In the genomic region with DNA sequence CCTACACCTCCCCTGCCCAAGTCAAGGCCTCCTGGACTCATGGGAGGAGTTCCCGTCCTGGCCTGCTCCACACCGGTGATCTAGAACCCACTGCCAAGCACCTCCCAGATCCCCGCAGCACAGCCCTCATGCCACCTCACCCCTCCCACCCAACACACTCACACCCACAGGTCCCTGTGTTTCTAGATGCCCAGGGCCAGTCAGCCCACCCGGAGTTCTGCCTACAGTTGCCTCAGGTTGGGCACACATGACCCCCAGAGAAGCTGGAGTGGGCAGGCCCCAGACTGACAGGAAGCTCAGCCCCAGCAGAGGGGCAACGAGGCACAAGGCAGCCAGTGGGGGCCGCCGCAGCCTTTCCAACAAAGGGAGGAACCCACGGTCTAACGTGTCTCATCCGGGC, we compare ENCODE assay signal across 2 cellular contexts.
TF ChIP-seq lines count a peak whose summit lies in the region.

No MANE protein-coding gene starts in this region.

TF ChIP-seq in GM23338, 12 proteins besides CTCF, POLR2A, EP300 and RAD21 (continued from another document):
- TF ChIP-seq, protein P1, sequence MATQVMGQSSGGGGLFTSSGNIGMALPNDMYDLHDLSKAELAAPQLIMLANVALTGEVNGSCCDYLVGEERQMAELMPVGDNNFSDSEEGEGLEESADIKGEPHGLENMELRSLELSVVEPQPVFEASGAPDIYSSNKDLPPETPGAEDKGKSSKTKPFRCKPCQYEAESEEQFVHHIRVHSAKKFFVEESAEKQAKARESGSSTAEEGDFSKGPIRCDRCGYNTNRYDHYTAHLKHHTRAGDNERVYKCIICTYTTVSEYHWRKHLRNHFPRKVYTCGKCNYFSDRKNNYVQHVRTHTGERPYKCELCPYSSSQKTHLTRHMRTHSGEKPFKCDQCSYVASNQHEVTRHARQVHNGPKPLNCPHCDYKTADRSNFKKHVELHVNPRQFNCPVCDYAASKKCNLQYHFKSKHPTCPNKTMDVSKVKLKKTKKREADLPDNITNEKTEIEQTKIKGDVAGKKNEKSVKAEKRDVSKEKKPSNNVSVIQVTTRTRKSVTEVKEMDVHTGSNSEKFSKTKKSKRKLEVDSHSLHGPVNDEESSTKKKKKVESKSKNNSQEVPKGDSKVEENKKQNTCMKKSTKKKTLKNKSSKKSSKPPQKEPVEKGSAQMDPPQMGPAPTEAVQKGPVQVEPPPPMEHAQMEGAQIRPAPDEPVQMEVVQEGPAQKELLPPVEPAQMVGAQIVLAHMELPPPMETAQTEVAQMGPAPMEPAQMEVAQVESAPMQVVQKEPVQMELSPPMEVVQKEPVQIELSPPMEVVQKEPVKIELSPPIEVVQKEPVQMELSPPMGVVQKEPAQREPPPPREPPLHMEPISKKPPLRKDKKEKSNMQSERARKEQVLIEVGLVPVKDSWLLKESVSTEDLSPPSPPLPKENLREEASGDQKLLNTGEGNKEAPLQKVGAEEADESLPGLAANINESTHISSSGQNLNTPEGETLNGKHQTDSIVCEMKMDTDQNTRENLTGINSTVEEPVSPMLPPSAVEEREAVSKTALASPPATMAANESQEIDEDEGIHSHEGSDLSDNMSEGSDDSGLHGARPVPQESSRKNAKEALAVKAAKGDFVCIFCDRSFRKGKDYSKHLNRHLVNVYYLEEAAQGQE (IDR thresholded peaks at IDR 0.05; ENCODE audit: unreplicated experiment) = no peak

TF ChIP-seq in HepG2, 621 proteins besides CTCF, POLR2A, EP300 and RAD21 (continued from another document and continues in another):
- TF ChIP-seq RARA (CRISPR knock-in tag; IDR thresholded peaks at IDR 0.05) = no peak
- no peak for TF ChIP-seq JDP2 (CRISPR knock-in tag; IDR thresholded peaks at IDR 0.05; ENCODE audit: borderline replicate concordance)
- TF ChIP-seq, protein P2, sequence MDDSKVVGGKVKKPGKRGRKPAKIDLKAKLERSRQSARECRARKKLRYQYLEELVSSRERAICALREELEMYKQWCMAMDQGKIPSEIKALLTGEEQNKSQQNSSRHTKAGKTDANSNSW (CRISPR knock-in tag; IDR thresholded peaks at IDR 0.05; ENCODE audit: borderline replicate concordance) = no peak
- TF ChIP-seq SMC3 (IDR thresholded peaks at IDR 0.05; ENCODE audit: low read length) = no peak
- TF ChIP-seq SCMH1 (CRISPR knock-in tag; IDR thresholded peaks at IDR 0.05; ENCODE audit: borderline replicate concordance) = no peak
- TF ChIP-seq ZNF792 (CRISPR knock-in tag; IDR thresholded peaks at IDR 0.05) = no peak
- TF ChIP-seq DNMT3B (CRISPR knock-in tag; conservative IDR thresholded peaks at IDR 0.05) = no peak
- no peak for TF ChIP-seq ARID4A (CRISPR knock-in tag; IDR thresholded peaks at IDR 0.05; ENCODE audit: borderline replicate concordance)
- no peak for TF ChIP-seq NFE2 (CRISPR knock-in tag; IDR thresholded peaks at IDR 0.05)
- TF ChIP-seq ZNF558 (CRISPR knock-in tag; IDR thresholded peaks at IDR 0.05; ENCODE audit: borderline replicate concordance) = no peak
- TF ChIP-seq RBM22 (optimal IDR thresholded peaks at IDR 0.05; ENCODE audit: low read length) = peak; percentile 25
- no peak for TF ChIP-seq ZNF678 (CRISPR knock-in tag; IDR thresholded peaks at IDR 0.05)
- no peak for TF ChIP-seq MTA3 (CRISPR knock-in tag; IDR thresholded peaks at IDR 0.05)
- no peak for TF ChIP-seq ZNF224 (CRISPR knock-in tag; IDR thresholded peaks at IDR 0.05)
- no peak for TF ChIP-seq ZNF124 (CRISPR knock-in tag; IDR thresholded peaks at IDR 0.05)
- TF ChIP-seq ZNF598 (CRISPR knock-in tag; IDR thresholded peaks at IDR 0.05; ENCODE audit: borderline replicate concordance) = no peak
- TF ChIP-seq GATAD1 (CRISPR knock-in tag; IDR thresholded peaks at IDR 0.05) = no peak
- no peak for TF ChIP-seq ZNF275 (CRISPR knock-in tag; IDR thresholded peaks at IDR 0.05; ENCODE audit: borderline replicate concordance)
- TF ChIP-seq ZNF3 (CRISPR knock-in tag; IDR thresholded peaks at IDR 0.05) = no peak
- TF ChIP-seq GZF1 (CRISPR knock-in tag; IDR thresholded peaks at IDR 0.05) = no peak
- TF ChIP-seq, protein P3, sequence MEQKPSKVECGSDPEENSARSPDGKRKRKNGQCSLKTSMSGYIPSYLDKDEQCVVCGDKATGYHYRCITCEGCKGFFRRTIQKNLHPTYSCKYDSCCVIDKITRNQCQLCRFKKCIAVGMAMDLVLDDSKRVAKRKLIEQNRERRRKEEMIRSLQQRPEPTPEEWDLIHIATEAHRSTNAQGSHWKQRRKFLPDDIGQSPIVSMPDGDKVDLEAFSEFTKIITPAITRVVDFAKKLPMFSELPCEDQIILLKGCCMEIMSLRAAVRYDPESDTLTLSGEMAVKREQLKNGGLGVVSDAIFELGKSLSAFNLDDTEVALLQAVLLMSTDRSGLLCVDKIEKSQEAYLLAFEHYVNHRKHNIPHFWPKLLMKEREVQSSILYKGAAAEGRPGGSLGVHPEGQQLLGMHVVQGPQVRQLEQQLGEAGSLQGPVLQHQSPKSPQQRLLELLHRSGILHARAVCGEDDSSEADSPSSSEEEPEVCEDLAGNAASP (CRISPR knock-in tag; IDR thresholded peaks at IDR 0.05; ENCODE audit: borderline replicate concordance) = no peak
- no peak for TF ChIP-seq FOXK1 (CRISPR knock-in tag; IDR thresholded peaks at IDR 0.05; ENCODE audit: borderline replicate concordance, low read depth)
- 0 out of 2 replicates have a peak, but pooled peaks have one; percentile 35 for TF ChIP-seq ZNF547 (CRISPR knock-in tag; IDR thresholded peaks at IDR 0.05)
- TF ChIP-seq KAT7 (CRISPR knock-in tag; IDR thresholded peaks at IDR 0.05; ENCODE audit: borderline replicate concordance) = no peak
- no peak for TF ChIP-seq ZNF121 (CRISPR knock-in tag; IDR thresholded peaks at IDR 0.05)
- TF ChIP-seq CBFB (CRISPR knock-in tag; IDR thresholded peaks at IDR 0.05) = no peak
- no peak for TF ChIP-seq NCOA1 (CRISPR knock-in tag; IDR thresholded peaks at IDR 0.05)
- no peak for TF ChIP-seq JUND (CRISPR knock-in tag; IDR thresholded peaks at IDR 0.05)
- TF ChIP-seq KMT2B (CRISPR knock-in tag; IDR thresholded peaks at IDR 0.05) = no peak
- TF ChIP-seq ZNF446 (CRISPR knock-in tag; IDR thresholded peaks at IDR 0.05) = 0 out of 2 replicates have a peak, but pooled peaks have one; percentile 38
- TF ChIP-seq PAWR (CRISPR knock-in tag; IDR thresholded peaks at IDR 0.05; ENCODE audit: borderline replicate concordance) = no peak
- TF ChIP-seq NFYB (CRISPR knock-in tag; IDR thresholded peaks at IDR 0.05) = no peak
- TF ChIP-seq HNRNPH1 (optimal IDR thresholded peaks at IDR 0.05; ENCODE audit: low read depth, low read length) = peak; percentile 44
- no peak for TF ChIP-seq ZNF333 (CRISPR knock-in tag; IDR thresholded peaks at IDR 0.05; ENCODE audit: borderline replicate concordance)
- no peak for TF ChIP-seq ZSCAN30 (CRISPR knock-in tag; IDR thresholded peaks at IDR 0.05)
- no peak for TF ChIP-seq JARID2 (CRISPR knock-in tag; IDR thresholded peaks at IDR 0.05; ENCODE audit: insufficient replicate concordance)
- no peak for TF ChIP-seq BCLAF1 (IDR thresholded peaks at IDR 0.05)
- TF ChIP-seq, protein P4, sequence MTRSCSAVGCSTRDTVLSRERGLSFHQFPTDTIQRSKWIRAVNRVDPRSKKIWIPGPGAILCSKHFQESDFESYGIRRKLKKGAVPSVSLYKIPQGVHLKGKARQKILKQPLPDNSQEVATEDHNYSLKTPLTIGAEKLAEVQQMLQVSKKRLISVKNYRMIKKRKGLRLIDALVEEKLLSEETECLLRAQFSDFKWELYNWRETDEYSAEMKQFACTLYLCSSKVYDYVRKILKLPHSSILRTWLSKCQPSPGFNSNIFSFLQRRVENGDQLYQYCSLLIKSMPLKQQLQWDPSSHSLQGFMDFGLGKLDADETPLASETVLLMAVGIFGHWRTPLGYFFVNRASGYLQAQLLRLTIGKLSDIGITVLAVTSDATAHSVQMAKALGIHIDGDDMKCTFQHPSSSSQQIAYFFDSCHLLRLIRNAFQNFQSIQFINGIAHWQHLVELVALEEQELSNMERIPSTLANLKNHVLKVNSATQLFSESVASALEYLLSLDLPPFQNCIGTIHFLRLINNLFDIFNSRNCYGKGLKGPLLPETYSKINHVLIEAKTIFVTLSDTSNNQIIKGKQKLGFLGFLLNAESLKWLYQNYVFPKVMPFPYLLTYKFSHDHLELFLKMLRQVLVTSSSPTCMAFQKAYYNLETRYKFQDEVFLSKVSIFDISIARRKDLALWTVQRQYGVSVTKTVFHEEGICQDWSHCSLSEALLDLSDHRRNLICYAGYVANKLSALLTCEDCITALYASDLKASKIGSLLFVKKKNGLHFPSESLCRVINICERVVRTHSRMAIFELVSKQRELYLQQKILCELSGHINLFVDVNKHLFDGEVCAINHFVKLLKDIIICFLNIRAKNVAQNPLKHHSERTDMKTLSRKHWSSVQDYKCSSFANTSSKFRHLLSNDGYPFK (CRISPR knock-in tag; IDR thresholded peaks at IDR 0.05; ENCODE audit: borderline replicate concordance) = no peak
- TF ChIP-seq FOXA1 (IDR thresholded peaks at IDR 0.05) = no peak
- TF ChIP-seq FOXA1 (CRISPR knock-in tag; IDR thresholded peaks at IDR 0.05) = no peak
- TF ChIP-seq E2F5 (CRISPR knock-in tag; conservative IDR thresholded peaks at IDR 0.05) = no peak
- TF ChIP-seq ZNF616 (CRISPR knock-in tag; IDR thresholded peaks at IDR 0.05; ENCODE audit: low read depth) = no peak
- no peak for TF ChIP-seq RXRB (CRISPR knock-in tag; IDR thresholded peaks at IDR 0.05; ENCODE audit: borderline replicate concordance)
